6 cellular contexts compared by ENCODE assay signal in genomic region chr2:177042311-177042710, GRCh38.
"Had no signal": no experiment of that assay in that cellular context is flagged by ENCODE, and none has a peak within 500 bp of the region (broad histone marks: within the 10 kb centered on the region; RNA-seq: fewer than 3 reads in every experiment).

No MANE protein-coding gene starts in this region.

- H3K27ac ChIP-seq: GM23248 had no signal

- H3K4me3 ChIP-seq: GM23248, K562 had no signal

- DNase-seq: GM23248, GOT3, H7, HCEC 1CT, IMR-90 had no signal

- H3K9ac ChIP-seq: GM23248 had no signal

- H2AFZ ChIP-seq: GM23248 had no signal
